In the genomic region with DNA sequence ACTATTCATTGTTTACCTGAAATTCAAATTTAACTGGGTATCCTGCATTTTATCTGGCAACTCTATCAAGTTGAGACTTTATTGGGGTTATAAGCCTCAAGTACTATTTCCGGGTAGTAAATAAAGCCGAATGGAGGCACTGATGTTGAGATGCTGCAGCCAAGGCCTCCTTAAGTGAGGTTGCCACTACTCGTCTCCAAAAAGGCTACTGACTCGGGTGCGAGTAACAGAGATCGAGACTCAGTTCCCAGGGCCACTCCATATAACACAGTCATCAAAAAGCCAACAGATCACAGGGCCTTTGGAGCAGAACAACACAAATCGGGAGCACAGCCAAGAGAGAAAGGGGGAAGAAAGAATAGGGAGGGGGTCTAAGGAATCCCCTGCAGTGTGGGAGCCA, we compare ENCODE assay signal across 1 cellular context.
TF ChIP-seq lines count a peak whose summit lies in the region.

No MANE protein-coding gene starts in this region.

TF ChIP-seq in SK-N-SH, 30 proteins besides CTCF, POLR2A, EP300 and RAD21:
- TF ChIP-seq TAF1 (IDR thresholded peaks at IDR 0.05; ENCODE audit: borderline replicate concordance, low read depth, low read length) (no peak), GABPA (IDR thresholded peaks at IDR 0.05; ENCODE audit: low read depth) (no peak), FOXJ3 (CRISPR knock-in tag; IDR thresholded peaks at IDR 0.05) (no peak), SMC3 (IDR thresholded peaks at IDR 0.05; ENCODE audit: low read depth, low read length) (no peak), RFX5 (IDR thresholded peaks at IDR 0.05; ENCODE audit: low read length) (no peak), FOSL2 (IDR thresholded peaks at IDR 0.05; ENCODE audit: borderline replicate concordance, low read depth) (no peak), SIN3A (IDR thresholded peaks at IDR 0.05; ENCODE audit: borderline replicate concordance, low read depth, low read length) (no peak), POLR2AphosphoS5 (IDR thresholded peaks at IDR 0.05; ENCODE audit: low read depth, low read length) (no peak), MEF2A (IDR thresholded peaks at IDR 0.05; ENCODE audit: borderline replicate concordance, low read depth) (no peak)
- TF ChIP-seq, protein P1, sequence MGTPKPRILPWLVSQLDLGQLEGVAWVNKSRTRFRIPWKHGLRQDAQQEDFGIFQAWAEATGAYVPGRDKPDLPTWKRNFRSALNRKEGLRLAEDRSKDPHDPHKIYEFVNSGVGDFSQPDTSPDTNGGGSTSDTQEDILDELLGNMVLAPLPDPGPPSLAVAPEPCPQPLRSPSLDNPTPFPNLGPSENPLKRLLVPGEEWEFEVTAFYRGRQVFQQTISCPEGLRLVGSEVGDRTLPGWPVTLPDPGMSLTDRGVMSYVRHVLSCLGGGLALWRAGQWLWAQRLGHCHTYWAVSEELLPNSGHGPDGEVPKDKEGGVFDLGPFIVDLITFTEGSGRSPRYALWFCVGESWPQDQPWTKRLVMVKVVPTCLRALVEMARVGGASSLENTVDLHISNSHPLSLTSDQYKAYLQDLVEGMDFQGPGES (IDR thresholded peaks at IDR 0.05; ENCODE audit: low read depth, low read length) = no peak
- TF ChIP-seq, protein P2, sequence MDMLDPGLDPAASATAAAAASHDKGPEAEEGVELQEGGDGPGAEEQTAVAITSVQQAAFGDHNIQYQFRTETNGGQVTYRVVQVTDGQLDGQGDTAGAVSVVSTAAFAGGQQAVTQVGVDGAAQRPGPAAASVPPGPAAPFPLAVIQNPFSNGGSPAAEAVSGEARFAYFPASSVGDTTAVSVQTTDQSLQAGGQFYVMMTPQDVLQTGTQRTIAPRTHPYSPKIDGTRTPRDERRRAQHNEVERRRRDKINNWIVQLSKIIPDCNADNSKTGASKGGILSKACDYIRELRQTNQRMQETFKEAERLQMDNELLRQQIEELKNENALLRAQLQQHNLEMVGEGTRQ (IDR thresholded peaks at IDR 0.05; ENCODE audit: borderline replicate concordance, low read depth, low read length) = no peak
- TF ChIP-seq, protein P3, sequence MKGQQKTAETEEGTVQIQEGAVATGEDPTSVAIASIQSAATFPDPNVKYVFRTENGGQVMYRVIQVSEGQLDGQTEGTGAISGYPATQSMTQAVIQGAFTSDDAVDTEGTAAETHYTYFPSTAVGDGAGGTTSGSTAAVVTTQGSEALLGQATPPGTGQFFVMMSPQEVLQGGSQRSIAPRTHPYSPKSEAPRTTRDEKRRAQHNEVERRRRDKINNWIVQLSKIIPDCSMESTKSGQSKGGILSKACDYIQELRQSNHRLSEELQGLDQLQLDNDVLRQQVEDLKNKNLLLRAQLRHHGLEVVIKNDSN (IDR thresholded peaks at IDR 0.05; ENCODE audit: borderline replicate concordance, low read depth) = no peak
